8 cellular contexts compared by ENCODE assay signal in genomic region chr10:131900350-131901152, GRCh38. TPM values are rescaled to one million over a fixed set of nuclear protein-coding genes. Genes with fewer than 3 reads are reported as not detected.
DNase-seq lines count a peak whose midpoint lies in the region; ATAC-seq and TF ChIP-seq lines count a peak whose summit lies in the region.

Gene PPP2R2D, plus strand, starts transcription at chr10:131901008. Its CDS starts 141 bp downstream, at chr10:131901149.

- peak within 1 kb of the TSS; percentile 97 for H2AFZ ChIP-seq in DND-41 (ENCODE audit: low read depth, low read length)

- H3K27ac ChIP-seq in DND-41 (ENCODE audit: low read length) (peak within 1 kb of the TSS; percentile 78), KOPT-K1 (ENCODE audit: low read depth, low read length, poor library complexity, severe bottlenecking) (peak within 1 kb of the TSS; percentile 74)

- intact Hi-C loops in activated T-helper 2 cell treated with anti-CD3 and anti-CD28 coated beads, Interferon-gamma antibody, Interleukin-2, Interleukin-4, amounts not matched to agents 10 μg/mL and 5 μg/mL and 100 μg/mL, durations not matched to agents 14 hours and 24 hours and 36 hours (cut with micrococcal nuclease): loop anchor here (1.0 to 5.0 kb wide), 3 partner anchors 82 to 432 kb away; partner anchors contain the start of gene LRRC27
- intact Hi-C loops in natural killer cell (cut with micrococcal nuclease): loop anchor here (5.0 kb wide), 1 partner anchor 257 kb away; no protein-coding TSS in a partner anchor

- H3K9me3 ChIP-seq in DND-41 (ENCODE audit: insufficient read depth, low read length, severe bottlenecking): no peaks in the 10 kb centered on the region
- no peaks in the 10 kb centered on the region for H3K9me3 ChIP-seq in KOPT-K1 (ENCODE audit: insufficient read depth, low read length, poor library complexity, severe bottlenecking)

- peak within 1 kb of the TSS; percentile 85 for H3K9ac ChIP-seq in DND-41 (ENCODE audit: low read depth, low read length)

- peak within 1 kb of the TSS; percentile 94 for H3K4me2 ChIP-seq in DND-41 (ENCODE audit: insufficient read depth, low read length)

- TF ChIP-seq CTCF in DND-41 (IDR thresholded peaks at IDR 0.05; ENCODE audit: borderline replicate concordance, extremely low read depth, low read length, poor library complexity, severe bottlenecking) (no peak), natural killer cell (IDR thresholded peaks at IDR 0.05) (no peak)

- peaks cover 43% of the 10 kb centered on the region for H3K4me1 ChIP-seq in DND-41 (ENCODE audit: insufficient read depth, low read length)

- H3K4me3 Mint-ChIP-seq in activated T-helper 2 cell treated with anti-CD3 and anti-CD28 coated beads, Interferon-gamma antibody, Interleukin-2, Interleukin-4, amounts not matched to agents 10 μg/mL and 5 μg/mL and 100 μg/mL, durations not matched to agents 14 hours and 24 hours and 36 hours (ENCODE audit: low read depth): peak within 1 kb of the TSS; percentile 86
- peak within 1 kb of the TSS; percentile 89 for H3K4me3 Mint-ChIP-seq in natural killer cell

- H4K20me1 ChIP-seq in DND-41 (ENCODE audit: insufficient read depth, low read length): peaks cover 28% of the 10 kb centered on the region

- peaks cover 49% of the 10 kb centered on the region for H3K4me1 Mint-ChIP-seq in activated T-helper 2 cell treated with anti-CD3 and anti-CD28 coated beads, Interferon-gamma antibody, Interleukin-2, Interleukin-4, amounts not matched to agents 10 μg/mL and 5 μg/mL and 100 μg/mL, durations not matched to agents 14 hours and 24 hours and 36 hours (ENCODE audit: low read depth)
- peaks cover 69 to 77% of the 10 kb centered on the region in 2 donors for H3K4me1 Mint-ChIP-seq in natural killer cell

- ATAC-seq in DND-41 (ENCODE audit: insufficient read depth, low read depth) (peak; percentile 92), GM21825 (IDR thresholded peaks at IDR 0.05; ENCODE audit: unreplicated experiment) (peak; percentile 87), natural killer cell (peak; percentile 78 to 90 (median 82))

- peak within 1 kb of the TSS; percentile 79 to 94 for H3K4me3 ChIP-seq in DND-41 (ENCODE audit: low read depth in 1 of 2, low read length in 2 of 2)

- H3K27ac Mint-ChIP-seq in activated T-helper 2 cell treated with anti-CD3 and anti-CD28 coated beads, Interferon-gamma antibody, Interleukin-2, Interleukin-4, amounts not matched to agents 10 μg/mL and 5 μg/mL and 100 μg/mL, durations not matched to agents 14 hours and 24 hours and 36 hours: peak within 1 kb of the TSS; percentile 73
- peak within 1 kb of the TSS; percentile 86 to 92 for H3K27ac Mint-ChIP-seq in natural killer cell

- H3K27me3 Mint-ChIP-seq in activated T-helper 2 cell treated with anti-CD3 and anti-CD28 coated beads, Interferon-gamma antibody, Interleukin-2, Interleukin-4, amounts not matched to agents 10 μg/mL and 5 μg/mL and 100 μg/mL, durations not matched to agents 14 hours and 24 hours and 36 hours (ENCODE audit: low read depth): peaks cover 13% of the 10 kb centered on the region
- H3K27me3 Mint-ChIP-seq in natural killer cell (ENCODE audit: low read depth in 2 of 2): no peaks in the 10 kb centered on the region

- H3K9me3 Mint-ChIP-seq in activated T-helper 2 cell treated with anti-CD3 and anti-CD28 coated beads, Interferon-gamma antibody, Interleukin-2, Interleukin-4, amounts not matched to agents 10 μg/mL and 5 μg/mL and 100 μg/mL, durations not matched to agents 14 hours and 24 hours and 36 hours: no peaks in the 10 kb centered on the region
- H3K9me3 Mint-ChIP-seq in natural killer cell: no peaks in the 10 kb centered on the region

- peaks cover 44% of the 10 kb centered on the region for H3K79me2 ChIP-seq in DND-41 (ENCODE audit: insufficient read depth, low read length)

- H3K36me3 ChIP-seq in DND-41 (ENCODE audit: insufficient read depth, low read length) (peaks cover 17% of the 10 kb centered on the region), KOPT-K1 (ENCODE audit: insufficient read depth, low read length) (peaks cover 4% of the 10 kb centered on the region; the same call in 1 of the 2 replicates)

- DNase-seq in DND-41 (peak; percentile 91), RPMI8226 (peak; percentile 86), fibroblast of peridontal ligament (ENCODE audit: extremely low read depth) (peak; percentile 79), natural killer cell (peak; percentile 96)
- DNase-seq in activated T-helper 2 cell treated with anti-CD3 and anti-CD28 coated beads, Interferon-gamma antibody, Interleukin-2, Interleukin-4, amounts not matched to agents 10 μg/mL and 5 μg/mL and 100 μg/mL, durations not matched to agents 14 hours and 24 hours and 36 hours (ENCODE audit: low spot score): peak; percentile 94
- peak; percentile 94 for DNase-seq in stimulated activated naive CD4-positive, alpha-beta T cell treated with Interleukin-2 at 50 U/mL for 16 hours (lab: John Stamatoyannopoulos, UW)

- H3K36me3 Mint-ChIP-seq in activated T-helper 2 cell treated with anti-CD3 and anti-CD28 coated beads, Interferon-gamma antibody, Interleukin-2, Interleukin-4, amounts not matched to agents 10 μg/mL and 5 μg/mL and 100 μg/mL, durations not matched to agents 14 hours and 24 hours and 36 hours (ENCODE audit: low read depth): peaks cover 23% of the 10 kb centered on the region
- H3K36me3 Mint-ChIP-seq in natural killer cell: no peaks in the 10 kb centered on the region

- no peaks in the 10 kb centered on the region for H3K27me3 ChIP-seq in DND-41 (ENCODE audit: insufficient read depth, low read length, poor library complexity)

RNA-seq across cellular contexts. Expression of gene PPP2R2D, which starts in this region (rescaled TPM):
- total RNA-seq in activated T-helper 2 cell treated with anti-CD3 and anti-CD28 coated beads, Interferon-gamma antibody, Interleukin-2, Interleukin-4, amounts not matched to agents 10 μg/mL and 5 μg/mL and 100 μg/mL, durations not matched to agents 14 hours and 24 hours and 36 hours: 32.0 and 33.7 TPM in 2 replicates
- total RNA-seq in natural killer cell: 10 to 100 TPM; 28.6 to 39.8 (median 35.8) TPM

Comparison
In these comparisons a context has a peak if more than half of its experiments do, and no peak if none do; other contexts are left out.
1. Peak in every context shown above with its lines: DNase-seq, ATAC-seq, H3K4me3 ChIP-seq and H3K27ac ChIP-seq.